In the genomic region with DNA sequence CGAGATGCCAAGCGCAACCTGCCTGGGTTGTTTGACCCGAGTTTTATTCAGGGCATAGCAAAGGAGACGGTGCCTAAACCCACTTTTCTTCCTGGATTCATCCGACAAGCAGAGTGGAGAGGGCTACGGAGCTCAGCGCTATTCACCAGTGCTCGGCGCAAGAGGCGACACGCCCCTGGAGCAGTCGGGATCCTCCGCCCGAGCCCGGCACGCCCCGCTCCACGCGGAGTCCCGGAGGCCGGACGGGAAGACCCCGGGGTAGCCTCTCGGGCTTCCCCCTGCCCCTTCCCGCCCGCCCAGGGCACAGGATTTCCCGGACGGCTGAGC, we compare ENCODE assay signal across 8 cellular contexts. TPM values are rescaled to one million over a fixed set of nuclear protein-coding genes. Genes with fewer than 3 reads are reported as not detected.
DNase-seq lines count a peak whose midpoint lies in the region; ATAC-seq, FAIRE-seq and TF ChIP-seq lines count a peak whose summit lies in the region.

No MANE protein-coding gene starts in this region.

- H3K9me3 ChIP-seq in WERI-Rb-1 (ENCODE audit: severe bottlenecking), result peaks cover 4% of the 10 kb centered on the region
- no peaks in the 10 kb centered on the region for H3K9me3 ChIP-seq in mesenchymal stem cell (ENCODE audit: control insufficient read depth, low read length)

- peak overlapping the region; percentile 93 for H3K9ac ChIP-seq in mesenchymal stem cell (ENCODE audit: low read length)

- H3K4me3 ChIP-seq in WERI-Rb-1 (ENCODE audit: low read depth, low read length), result peak overlapping the region; percentile 45
- H3K4me3 ChIP-seq in mesenchymal stem cell (ENCODE audit: insufficient read depth in 1 of 2, low read depth in 1 of 2, low read length in 2 of 2), result peak overlapping the region; percentile 91 to 98

- H2BK15ac ChIP-seq in mesenchymal stem cell (ENCODE audit: low read depth, poor library complexity, severe bottlenecking), result peak overlapping the region; percentile 36

- H3K79me1 ChIP-seq in mesenchymal stem cell (replicated peaks; ENCODE audit: low read length, poor library complexity, severe bottlenecking), result peaks cover 20% of the 10 kb centered on the region

- H3K27ac ChIP-seq in WERI-Rb-1, result no peak overlapping the region
- peak overlapping the region; percentile 2 for H3K27ac ChIP-seq in mesenchymal stem cell (ENCODE audit: low read length, poor library complexity, severe bottlenecking)

- peak overlapping the region; percentile 57 for H4K8ac ChIP-seq in mesenchymal stem cell (ENCODE audit: low read length)

- H3K4ac ChIP-seq in mesenchymal stem cell (ENCODE audit: low read depth in 1 of 2, low read length in 2 of 2), result peak overlapping the region in 1 of 2 experiments; percentile 76

- H3K36me3 Mint-ChIP-seq in effector memory CD8-positive, alpha-beta T cell (ENCODE audit: insufficient read depth), result peaks cover 14% of the 10 kb centered on the region
- H3K36me3 Mint-ChIP-seq in stimulated activated naive CD8-positive, alpha-beta T cell treated with anti-CD3 and anti-CD28 coated beads, Interleukin-15, Interleukin-2, amounts not matched to agents 100 ng/mL and 50 ng/mL, for 24 hours (ENCODE audit: low read depth), result peaks cover 8% of the 10 kb centered on the region

- peak overlapping the region in 1 of 2 experiments; percentile 95 for H3K23ac ChIP-seq in mesenchymal stem cell (ENCODE audit: low read length in 2 of 2)

- H2BK120ac ChIP-seq in mesenchymal stem cell (ENCODE audit: low read depth, low read length), result peak overlapping the region; percentile 35

- peak; percentile 42 for ATAC-seq in GM21529 (IDR thresholded peaks at IDR 0.05; ENCODE audit: unreplicated experiment)
- peak; percentile 23 for ATAC-seq in effector memory CD8-positive, alpha-beta T cell (replicated peaks)

- H3K14ac ChIP-seq in mesenchymal stem cell (ENCODE audit: low read length in 2 of 2), result no peak overlapping the region

- no peak overlapping the region for H2BK5ac ChIP-seq in mesenchymal stem cell (ENCODE audit: low read depth, low read length, poor library complexity, severe bottlenecking)

- H3K27ac Mint-ChIP-seq in effector memory CD8-positive, alpha-beta T cell, result peak overlapping the region; percentile 55 to 94
- H3K27ac Mint-ChIP-seq in stimulated activated naive CD8-positive, alpha-beta T cell treated with anti-CD3 and anti-CD28 coated beads, Interleukin-15, Interleukin-2, amounts not matched to agents 100 ng/mL and 50 ng/mL, for 24 hours, result peak overlapping the region; percentile 88

- DNase-seq in EL, result peak; percentile 66
- peak; percentile 59 for DNase-seq in HuH-7 (ENCODE audit: low spot score)
- DNase-seq in WERI-Rb-1, result peak; percentile 44
- DNase-seq in effector memory CD8-positive, alpha-beta T cell, result peak in 2 of 3 experiments; percentile 14 to 27
- DNase-seq in mesenchymal stem cell, result peak; percentile 74
- no peak for DNase-seq in GM12892 (ENCODE audit: insufficient read length)

- H3K4me1 Mint-ChIP-seq in effector memory CD8-positive, alpha-beta T cell (ENCODE audit: low read depth in 2 of 2), result peaks cover 30 to 45% of the 10 kb centered on the region in 2 donors
- peaks cover 57% of the 10 kb centered on the region for H3K4me1 Mint-ChIP-seq in stimulated activated naive CD8-positive, alpha-beta T cell treated with anti-CD3 and anti-CD28 coated beads, Interleukin-15, Interleukin-2, amounts not matched to agents 100 ng/mL and 50 ng/mL, for 24 hours (ENCODE audit: low read depth)

- peak overlapping the region; percentile 93 to 94 for H3K4me3 Mint-ChIP-seq in effector memory CD8-positive, alpha-beta T cell
- peak overlapping the region; percentile 91 for H3K4me3 Mint-ChIP-seq in stimulated activated naive CD8-positive, alpha-beta T cell treated with anti-CD3 and anti-CD28 coated beads, Interleukin-15, Interleukin-2, amounts not matched to agents 100 ng/mL and 50 ng/mL, for 24 hours

- peak overlapping the region in 1 of 2 experiments; percentile 99 for H3K18ac ChIP-seq in mesenchymal stem cell (ENCODE audit: low read depth in 1 of 2, low read length in 2 of 2)

- H3K27me3 Mint-ChIP-seq in effector memory CD8-positive, alpha-beta T cell, result no peaks in the 10 kb centered on the region
- H3K27me3 Mint-ChIP-seq in stimulated activated naive CD8-positive, alpha-beta T cell treated with anti-CD3 and anti-CD28 coated beads, Interleukin-15, Interleukin-2, amounts not matched to agents 100 ng/mL and 50 ng/mL, for 24 hours, result no peaks in the 10 kb centered on the region

- H3K9me3 Mint-ChIP-seq in effector memory CD8-positive, alpha-beta T cell, result no peaks in the 10 kb centered on the region
- H3K9me3 Mint-ChIP-seq in stimulated activated naive CD8-positive, alpha-beta T cell treated with anti-CD3 and anti-CD28 coated beads, Interleukin-15, Interleukin-2, amounts not matched to agents 100 ng/mL and 50 ng/mL, for 24 hours, result no peaks in the 10 kb centered on the region

- peak overlapping the region; percentile 95 for H2AFZ ChIP-seq in mesenchymal stem cell (ENCODE audit: low read depth, low read length)

- peak overlapping the region; percentile 96 for H3K4me2 ChIP-seq in mesenchymal stem cell (ENCODE audit: low read length, poor library complexity, severe bottlenecking)

- no peak for TF ChIP-seq POLR2A in GM12892 (IDR thresholded peaks at IDR 0.05; ENCODE audit: low read depth, low read length)

- H2BK12ac ChIP-seq in mesenchymal stem cell (ENCODE audit: low read length in 2 of 2), result no peak overlapping the region

- no peaks in the 10 kb centered on the region for H3K36me3 ChIP-seq in WERI-Rb-1
- H3K36me3 ChIP-seq in mesenchymal stem cell (ENCODE audit: control insufficient read depth in 1 of 2, insufficient read depth in 2 of 2, low read depth in 1 of 2, low read length in 2 of 2), result no peaks in the 10 kb centered on the region

- no peak overlapping the region for H2AK5ac ChIP-seq in mesenchymal stem cell (ENCODE audit: low read length, severe bottlenecking)

- FAIRE-seq in GM12892 (lab: Jason Lieb, UNC), result no peak

- H3K27me3 ChIP-seq in WERI-Rb-1 (ENCODE audit: insufficient read depth, low read depth, severe bottlenecking), result no peaks in the 10 kb centered on the region
- H3K27me3 ChIP-seq in mesenchymal stem cell (ENCODE audit: control insufficient read depth in 1 of 2, insufficient read depth in 1 of 2, low read length in 2 of 2), result no peaks in the 10 kb centered on the region

- under 1% methylated on average over 25 of the region's 28 CpGs for WGBS in mesenchymal stem cell

- H3K4me1 ChIP-seq in mesenchymal stem cell (ENCODE audit: control insufficient read depth, insufficient read depth, low read depth, low read length), result peaks cover 10% of the 10 kb centered on the region

- H4K91ac ChIP-seq in mesenchymal stem cell (ENCODE audit: low read length), result no peak overlapping the region

- no peak for TF ChIP-seq CTCF in WERI-Rb-1 (IDR thresholded peaks at IDR 0.05; ENCODE audit: low read depth, low read length)

RNA-seq across cellular contexts. Expression of a gene that starts 0.5 kb away (rescaled TPM):
- 6.8 TPM for polyA plus RNA-seq in mesenchymal stem cell (2013, experiment 1 of 2)
- 7.0 TPM for polyA plus RNA-seq in mesenchymal stem cell (2013, experiment 2 of 2)
- 1.9 TPM for polyA plus RNA-seq in GM12892 (2012; ENCODE audit: missing spikeins)
